Comparison of ENCODE assay signal across 1 cellular context in genomic region chr15:88647362-88648105, GRCh38.
TF ChIP-seq lines count a peak whose summit lies in the region.

No MANE protein-coding gene starts in this region.

TF ChIP-seq in K562, 482 proteins besides CTCF, POLR2A, EP300 and RAD21:
- TF ChIP-seq RCOR1 (IDR thresholded peaks at IDR 0.05; ENCODE audit: borderline replicate concordance in 1 of 2, low read depth in 2 of 2, low read length in 2 of 2): peak in 1 of 2 experiments; percentile 78; a peak in 2 of 4 replicates
- peak; percentile 85 to 88 for TF ChIP-seq KDM1A (IDR thresholded peaks at IDR 0.05)
- no peak for TF ChIP-seq ZNF197 (CRISPR knock-in tag; IDR thresholded peaks at IDR 0.05; ENCODE audit: low read depth)
TF ChIP-seq in K562: peak in this region for 2.
